21 cellular contexts compared by ENCODE assay signal in genomic region chr9:71483457-71483856, GRCh38.
A peak's percentile ranks its signal among the peaks of the same experiment; 100 is the strongest.
DNase-seq lines count a peak whose midpoint lies in the region; ATAC-seq and TF ChIP-seq lines count a peak whose summit lies in the region.
"Had no signal": no experiment of that assay in that cellular context is flagged by ENCODE, and none has a peak within 500 bp of the region (broad histone marks: within the 10 kb centered on the region; RNA-seq: fewer than 3 reads in every experiment).

No MANE protein-coding gene starts in this region.

- H2AK5ac ChIP-seq in neuronal stem cell (ENCODE audit: low read depth, low read length): no peak overlapping the region

- H3K4me1 Mint-ChIP-seq in GM23338 (peaks cover 5% of the 10 kb centered on the region; the same call in 2 of the 3 replicates), activated B cell treated with CpG ODN at 0.5 μM for 24 hours (no peaks in the 10 kb centered on the region), WTC11 (no peaks in the 10 kb centered on the region)
- no peaks in the 10 kb centered on the region for H3K4me1 Mint-ChIP-seq in activated naive CD8-positive, alpha-beta T cell treated with anti-CD3 and anti-CD28 coated beads for 36 hours

- intact Hi-C loops in activated B cell treated with CpG ODN at 0.5 μM for 24 hours (cut with micrococcal nuclease): no loop called here

- H3K4me3 Mint-ChIP-seq in GM23338: no peak overlapping the region
- no peak overlapping the region for H3K4me3 Mint-ChIP-seq in activated B cell treated with CpG ODN at 0.5 μM for 24 hours
- H3K4me3 Mint-ChIP-seq in WTC11: no peak overlapping the region
- H3K4me3 Mint-ChIP-seq in activated naive CD8-positive, alpha-beta T cell treated with anti-CD3 and anti-CD28 coated beads for 36 hours: no peak overlapping the region
- H3K4me3 Mint-ChIP-seq: CD8-positive, alpha-beta T cell had no signal

- no peaks in the 10 kb centered on the region for H3K9me2 ChIP-seq in GM23338 (ENCODE audit: insufficient read depth)

- POLR2A ChIA-PET in activated B cell treated with CpG ODN at 0.5 μM for 24 hours (lab: Charles Lee) (no interaction called here), WTC11 (lab: Charles Lee) (no interaction called here)

- H3K36me3 ChIP-seq in GM23338 (ENCODE audit: insufficient read depth) (no peaks in the 10 kb centered on the region), neuronal stem cell (replicated peaks in 1 of 2; ENCODE audit: control insufficient read depth in 2 of 2, insufficient read depth in 2 of 2, low read length in 2 of 2) (no peaks in the 10 kb centered on the region)

- no peak overlapping the region for H3K4me2 ChIP-seq in GM23338
- no peak overlapping the region for H3K4me2 ChIP-seq in neuronal stem cell (ENCODE audit: insufficient read depth, low read length, poor library complexity, severe bottlenecking)

- H3K9ac ChIP-seq in neuronal stem cell (ENCODE audit: low read depth, low read length, poor library complexity): no peak overlapping the region

- H3K4me3 ChIP-seq in GM23338: no peak overlapping the region
- H3K4me3 ChIP-seq in neuronal stem cell (ENCODE audit: low read length in 2 of 2): no peak overlapping the region

- H3K27ac ChIP-seq in GM23338 (ENCODE audit: low read depth) (no peak overlapping the region), neuronal stem cell (replicated peaks; ENCODE audit: low read length) (no peak overlapping the region)

- no peak overlapping the region for H3K23ac ChIP-seq in neuronal stem cell (ENCODE audit: low read depth, low read length, poor library complexity)

- H3K4me1 ChIP-seq in GM23338 (ENCODE audit: insufficient read depth) (no peaks in the 10 kb centered on the region), neuronal stem cell (ENCODE audit: control insufficient read depth in 2 of 2, insufficient read depth in 1 of 2, low read depth in 1 of 2, low read length in 2 of 2) (peaks cover 6 to 11% of the 10 kb centered on the region in 2 donors)

- no peaks in the 10 kb centered on the region for H3K36me3 Mint-ChIP-seq in GM23338 (ENCODE audit: low read depth)
- no peaks in the 10 kb centered on the region for H3K36me3 Mint-ChIP-seq in activated B cell treated with CpG ODN at 0.5 μM for 24 hours (ENCODE audit: low read depth)
- H3K36me3 Mint-ChIP-seq in WTC11: no peaks in the 10 kb centered on the region
- H3K36me3 Mint-ChIP-seq in activated naive CD8-positive, alpha-beta T cell treated with anti-CD3 and anti-CD28 coated beads for 36 hours: no peaks in the 10 kb centered on the region
- H3K36me3 Mint-ChIP-seq: CD8-positive, alpha-beta T cell had no signal

- WGBS in neuronal stem cell (ENCODE audit: extremely low coverage in 2 of 2, insufficient read length in 2 of 2, insufficient replicate concordance in 1 of 2), 2 donors: no CpG with 5 or more reads among the region's 4 CpGs

- H3K9me3 ChIP-seq in neuronal stem cell (replicated peaks in 1 of 2; ENCODE audit: control insufficient read depth in 2 of 2, insufficient read depth in 1 of 2, low read depth in 1 of 2, low read length in 2 of 2): peaks cover 0 to 18% of the 10 kb centered on the region in 2 donors

- H4K20me1 ChIP-seq in GM23338 (replicated peaks; ENCODE audit: insufficient read depth): no peaks in the 10 kb centered on the region

- H3K27me3 ChIP-seq in GM23338 (ENCODE audit: insufficient read depth) (no peaks in the 10 kb centered on the region), neuronal stem cell (ENCODE audit: control insufficient read depth in 3 of 3, insufficient read depth in 3 of 3, low read depth in 1 of 3, low read length in 3 of 3) (no peaks in the 10 kb centered on the region)

- no peak overlapping the region for H2BK120ac ChIP-seq in neuronal stem cell (ENCODE audit: low read depth, low read length)

- no peak overlapping the region for H4K8ac ChIP-seq in neuronal stem cell (ENCODE audit: low read depth, low read length)

- no peaks in the 10 kb centered on the region for H3F3A ChIP-seq in GM23338 (replicated peaks; ENCODE audit: low read depth)

- no peak overlapping the region for H3K14ac ChIP-seq in neuronal stem cell (ENCODE audit: low read length)

- no peaks in the 10 kb centered on the region for H3K9me3 Mint-ChIP-seq in GM23338
- no peaks in the 10 kb centered on the region for H3K9me3 Mint-ChIP-seq in activated B cell treated with CpG ODN at 0.5 μM for 24 hours
- no peaks in the 10 kb centered on the region for H3K9me3 Mint-ChIP-seq in WTC11
- H3K9me3 Mint-ChIP-seq in activated naive CD8-positive, alpha-beta T cell treated with anti-CD3 and anti-CD28 coated beads for 36 hours: no peaks in the 10 kb centered on the region
- H3K9me3 Mint-ChIP-seq: CD8-positive, alpha-beta T cell had no signal

- H3K79me1 ChIP-seq in neuronal stem cell (ENCODE audit: low read depth, low read length): no peaks in the 10 kb centered on the region

- TF ChIP-seq CTCF in GM23338 (conservative IDR thresholded peaks at IDR 0.05; ENCODE audit: low read depth in 2 of 2) (no peak), activated B cell treated with CpG ODN at 0.5 μM for 24 hours (IDR thresholded peaks at IDR 0.05) (no peak), WTC11 (IDR thresholded peaks at IDR 0.05) (no peak)

- H2BK5ac ChIP-seq in neuronal stem cell (ENCODE audit: low read length): no peak overlapping the region

- no peak overlapping the region for H3K4ac ChIP-seq in neuronal stem cell (ENCODE audit: low read length)

- DNase-seq in G401 (ENCODE audit: low spot score) (peak; percentile 11), GM23338 (ENCODE audit: low spot score) (no peak), activated B cell treated with CpG ODN at 0.5 μM for 24 hours (no peak), neuronal stem cell (ENCODE audit: low spot score) (no peak), DMS114 treated with DMSO at 0.1 percent for 48 hours (lab: John Stamatoyannopoulos, UW; ENCODE audit: unreplicated experiment) (no peak), WTC11 (ENCODE audit: low spot score) (no peak)
- DNase-seq in activated CD4-positive, alpha-beta T cell treated with anti-CD3 and anti-CD28 coated beads for 4 hours: no peak
- DNase-seq in activated naive CD8-positive, alpha-beta T cell treated with anti-CD3 and anti-CD28 coated beads for 36 hours: no peak
- DNase-seq: Calu3; CD8-positive, alpha-beta T cell; DMS53; EL; KG1; NCI-H1417; NCI-H187; NCI-H2107; NCI-H2227 treated with DMSO at 0.1 percent for 48 hours; NCI-H524 treated with DMSO at 0.1 percent for 48 hours; PC-3; RPMI8226; SIG-M5 had no signal

- CTCF ChIA-PET in activated B cell treated with CpG ODN at 0.5 μM for 24 hours (lab: Charles Lee): no interaction called here
- CTCF ChIA-PET in WTC11 (lab: Charles Lee): interaction anchor here (1.1 kb wide), 1 partner anchor 128 kb away, joined by 3 read pairs; no protein-coding TSS in a partner anchor

- H3K27ac Mint-ChIP-seq in GM23338 (no peak overlapping the region), activated B cell treated with CpG ODN at 0.5 μM for 24 hours (no peak overlapping the region), WTC11 (no peak overlapping the region)
- no peak overlapping the region for H3K27ac Mint-ChIP-seq in activated naive CD8-positive, alpha-beta T cell treated with anti-CD3 and anti-CD28 coated beads for 36 hours
- H3K27ac Mint-ChIP-seq: CD8-positive, alpha-beta T cell had no signal

- H4K91ac ChIP-seq in neuronal stem cell (ENCODE audit: low read depth, low read length, poor library complexity): no peak overlapping the region

- in situ Hi-C loops in G401 (cut with HindIII; ENCODE audit: low sequenced_read_pairs): no loop called here

- ATAC-seq in GM23338 (no peak), activated B cell treated with CpG ODN at 0.5 μM for 24 hours (ENCODE audit: low read depth) (peak; percentile 21), WTC11 (no peak)
- ATAC-seq: CD8-positive, alpha-beta T cell; PC-3 had no signal

- H2BK12ac ChIP-seq in neuronal stem cell (ENCODE audit: low read length): no peak overlapping the region

- H3K27me3 Mint-ChIP-seq in GM23338 (ENCODE audit: insufficient read depth, low read depth, poor library complexity) (peaks cover 2% of the 10 kb centered on the region), activated B cell treated with CpG ODN at 0.5 μM for 24 hours (peaks cover 18% of the 10 kb centered on the region), WTC11 (ENCODE audit: low read depth) (no peaks in the 10 kb centered on the region)
- H3K27me3 Mint-ChIP-seq in activated naive CD8-positive, alpha-beta T cell treated with anti-CD3 and anti-CD28 coated beads for 36 hours: peaks cover 16% of the 10 kb centered on the region

- H2AFZ ChIP-seq in GM23338: peak overlapping the region; percentile 64; the same call in 1 of the 2 replicates
- H2AFZ ChIP-seq in neuronal stem cell (ENCODE audit: low read length): no peak overlapping the region

- H3K79me2 ChIP-seq in GM23338 (replicated peaks; ENCODE audit: insufficient read depth): no peaks in the 10 kb centered on the region

- no peak overlapping the region for H2BK15ac ChIP-seq in neuronal stem cell (ENCODE audit: low read length)

- peak overlapping the region; percentile 5 for H3K18ac ChIP-seq in neuronal stem cell (ENCODE audit: low read length)

TF ChIP-seq in GM23338, 12 proteins besides CTCF, POLR2A, EP300 and RAD21 (continues in another document):
- TF ChIP-seq CREB1 (CRISPR knock-in tag; IDR thresholded peaks at IDR 0.05; ENCODE audit: low read depth) (no peak), STAT1 (IDR thresholded peaks at IDR 0.05; ENCODE audit: unreplicated experiment) (no peak), NANOG (IDR thresholded peaks at IDR 0.05; ENCODE audit: borderline replicate concordance) (no peak)

TF ChIP-seq in WTC11, 78 proteins besides CTCF, POLR2A, EP300 and RAD21:
- TF ChIP-seq ZNF263 (CRISPR knock-in tag; IDR thresholded peaks at IDR 0.05; ENCODE audit: low read depth) (no peak), CBFB (CRISPR knock-in tag; IDR thresholded peaks at IDR 0.05; ENCODE audit: low read depth) (no peak), ZNF219 (CRISPR knock-in tag; IDR thresholded peaks at IDR 0.05; ENCODE audit: borderline replicate concordance) (no peak)
